Comparison of ENCODE assay signal across 21 cellular contexts in genomic region chr11:39361557-39361956, GRCh38.
"Had no signal": no experiment of that assay in that cellular context is flagged by ENCODE, and none has a peak within 500 bp of the region (broad histone marks: within the 10 kb centered on the region; RNA-seq: fewer than 3 reads in every experiment).

No MANE protein-coding gene starts in this region.

- H3K4me1 ChIP-seq: breast epithelium had no signal

- DNase-seq: activated CD4-positive, alpha-beta T cell treated with anti-CD3 and anti-CD28 coated beads for 48 hours; activated CD4-positive, alpha-beta T cell treated with anti-CD3 and anti-CD28 coated beads, Interleukin-2, amount 50 U/mL, for 4 hours; activated CD4-positive, CD25-positive, alpha-beta regulatory T cell treated with anti-CD3 and anti-CD28 coated beads, Interleukin-2, amount 50 U/mL, for 72 hours; activated CD8-positive, alpha-beta memory T cell treated with anti-CD3 and anti-CD28 coated beads, Interleukin-2, amount 10 ng/mL, durations not matched to agents 7 days and 5 days; activated effector memory CD4-positive, alpha-beta T cell treated with Interleukin-2 at 50 U/mL for 16 hours; activated naive CD4-positive, alpha-beta T cell; activated T-cell treated with anti-CD3 and anti-CD28 coated beads, Interleukin-2, amount 50 U/mL, for 24 hours; aorta; caudate nucleus; Karpas-422; MV-4-11; NCI-H1092 treated with DMSO at 0.1 percent for 48 hours; NCI-H1436; NCI-H1694 treated with DMSO at 0.1 percent for 48 hours; NCI-H2029 treated with DMSO at 0.1 percent for 48 hours; NCI-H510A treated with DMSO at 0.1 percent for 48 hours had no signal

- H3K4me3 ChIP-seq: breast epithelium had no signal

- H3K4me3 Mint-ChIP-seq: activated CD8-positive, alpha-beta memory T cell treated with anti-CD3 and anti-CD28 coated beads, Interleukin-2, amount 10 ng/mL, durations not matched to agents 7 days and 5 days; activated naive CD4-positive, alpha-beta T cell treated with anti-CD3 and anti-CD28 coated beads, Interleukin-2, amount 50 U/mL, for 24 hours; activated T-cell treated with anti-CD3 and anti-CD28 coated beads, Interleukin-2, amount 50 U/mL, for 24 hours; activated T-helper 1 cell treated with anti-CD3 and anti-CD28 coated beads, Interleukin-12 subunit alpha, Interleukin-12 subunit beta, Interleukin-2, Interleukin-4 antibody, amounts not matched to agents 30 ng/mL and 10 ng/mL and 1 ng/mL, durations not matched to agents 14 hours and 24 hours and 36 hours; T-helper 1 cell treated with Interleukin-12 subunit alpha and Interleukin-12 subunit beta and Interleukin-4 antibody, amounts not matched to agents 30 μg/mL and 1 μg/mL, for 36 hours; WTC11 had no signal

- H3K9me3 ChIP-seq: breast epithelium had no signal

- H3K27ac ChIP-seq: breast epithelium had no signal

- ATAC-seq: activated CD8-positive, alpha-beta memory T cell treated with anti-CD3 and anti-CD28 coated beads, Interleukin-2, amount 10 ng/mL, durations not matched to agents 7 days and 5 days; WTC11 had no signal

- H3K4me1 Mint-ChIP-seq: activated CD8-positive, alpha-beta memory T cell treated with anti-CD3 and anti-CD28 coated beads, Interleukin-2, amount 10 ng/mL, durations not matched to agents 7 days and 5 days; WTC11 had no signal

- H3K27ac Mint-ChIP-seq: activated CD8-positive, alpha-beta memory T cell treated with anti-CD3 and anti-CD28 coated beads, Interleukin-2, amount 10 ng/mL, durations not matched to agents 7 days and 5 days; activated naive CD4-positive, alpha-beta T cell treated with anti-CD3 and anti-CD28 coated beads, Interleukin-2, amount 50 U/mL, for 24 hours; activated T-cell treated with anti-CD3 and anti-CD28 coated beads, Interleukin-2, amount 50 U/mL, for 24 hours; activated T-helper 1 cell treated with anti-CD3 and anti-CD28 coated beads, Interleukin-12 subunit alpha, Interleukin-12 subunit beta, Interleukin-2, Interleukin-4 antibody, amounts not matched to agents 30 ng/mL and 10 ng/mL and 1 ng/mL, durations not matched to agents 14 hours and 24 hours and 36 hours; T-helper 1 cell treated with Interleukin-12 subunit alpha and Interleukin-12 subunit beta and Interleukin-4 antibody, amounts not matched to agents 30 μg/mL and 1 μg/mL, for 36 hours; WTC11 had no signal

- H3K27me3 Mint-ChIP-seq: activated CD8-positive, alpha-beta memory T cell treated with anti-CD3 and anti-CD28 coated beads, Interleukin-2, amount 10 ng/mL, durations not matched to agents 7 days and 5 days; activated naive CD4-positive, alpha-beta T cell treated with anti-CD3 and anti-CD28 coated beads, Interleukin-2, amount 50 U/mL, for 24 hours; activated T-cell treated with anti-CD3 and anti-CD28 coated beads, Interleukin-2, amount 50 U/mL, for 24 hours had no signal

- H3K27me3 ChIP-seq: breast epithelium had no signal

- H3K9me3 Mint-ChIP-seq: activated naive CD4-positive, alpha-beta T cell treated with anti-CD3 and anti-CD28 coated beads, Interleukin-2, amount 50 U/mL, for 24 hours; activated T-cell treated with anti-CD3 and anti-CD28 coated beads, Interleukin-2, amount 50 U/mL, for 24 hours; activated T-helper 1 cell treated with anti-CD3 and anti-CD28 coated beads, Interleukin-12 subunit alpha, Interleukin-12 subunit beta, Interleukin-2, Interleukin-4 antibody, amounts not matched to agents 30 ng/mL and 10 ng/mL and 1 ng/mL, durations not matched to agents 14 hours and 24 hours and 36 hours; T-helper 1 cell treated with Interleukin-12 subunit alpha and Interleukin-12 subunit beta and Interleukin-4 antibody, amounts not matched to agents 30 μg/mL and 1 μg/mL, for 36 hours had no signal

- H3K36me3 ChIP-seq: breast epithelium had no signal

- H3K36me3 Mint-ChIP-seq: activated CD8-positive, alpha-beta memory T cell treated with anti-CD3 and anti-CD28 coated beads, Interleukin-2, amount 10 ng/mL, durations not matched to agents 7 days and 5 days; activated naive CD4-positive, alpha-beta T cell treated with anti-CD3 and anti-CD28 coated beads, Interleukin-2, amount 50 U/mL, for 24 hours had no signal
